Comparison of ENCODE assay signal across 15 cellular contexts in genomic region chr3:132486086-132486485, GRCh38.
A peak's percentile ranks its signal among the peaks of the same experiment; 100 is the strongest.
DNase-seq lines count a peak whose midpoint lies in the region; ATAC-seq and TF ChIP-seq lines count a peak whose summit lies in the region.
"Had no signal": no experiment of that assay in that cellular context is flagged by ENCODE, and none has a peak within 500 bp of the region (broad histone marks: within the 10 kb centered on the region; RNA-seq: fewer than 3 reads in every experiment).

No MANE protein-coding gene starts in this region.

- CTCF ChIA-PET in activated CD4-positive, alpha-beta T cell treated with anti-CD3 and anti-CD28 coated beads, Interleukin-2, amount 10 ng/mL, durations not matched to agents 7 days and 5 days (lab: Charles Lee) = no interaction called here

- H3K36me3 ChIP-seq in upper lobe of right lung = peaks cover 71% of the 10 kb centered on the region

- ATAC-seq in upper lobe of right lung = peak; percentile 52

- no peaks in the 10 kb centered on the region for H3K27me3 Mint-ChIP-seq in activated CD4-positive, alpha-beta T cell treated with anti-CD3 and anti-CD28 coated beads, Interleukin-2, amount 10 ng/mL, durations not matched to agents 7 days and 5 days

- intact Hi-C loops in upper lobe of right lung (cut with DNase I) = no loop called here

- peaks cover 18% of the 10 kb centered on the region for H3K36me3 Mint-ChIP-seq in activated CD4-positive, alpha-beta T cell treated with anti-CD3 and anti-CD28 coated beads, Interleukin-2, amount 10 ng/mL, durations not matched to agents 7 days and 5 days (ENCODE audit: low read depth)

- no peak for TF ChIP-seq CTCF in upper lobe of right lung (IDR thresholded peaks at IDR 0.05)

- no peaks in the 10 kb centered on the region for H3K9me3 ChIP-seq in upper lobe of right lung
- H3K9me3 ChIP-seq: Caco-2, transverse colon had no signal

- H3K27me3 ChIP-seq in upper lobe of right lung = no peaks in the 10 kb centered on the region
- H3K27me3 ChIP-seq: transverse colon had no signal

- DNase-seq in activated CD4-positive, alpha-beta T cell treated with anti-CD3 and anti-CD28 coated beads, Interleukin-2, amount 10 ng/mL, durations not matched to agents 7 days and 5 days = no peak
- DNase-seq in activated CD4-positive, alpha-beta T cell treated with anti-CD3 and anti-CD28 coated beads for 4 hours = no peak
- DNase-seq in OCI-M1 (lab: John Stamatoyannopoulos, UW) (peak; percentile 79), fibroblast of gingiva (ENCODE audit: low read depth) (peak; percentile 78), upper lobe of right lung (no peak), NCI-H1092 (lab: John Stamatoyannopoulos, UW) (no peak), NCI-H1105 treated with DMSO at 0.1 percent for 48 hours (lab: John Stamatoyannopoulos, UW) (no peak)
- no peak for DNase-seq in activated CD8-positive, alpha-beta memory T cell treated with anti-CD3 and anti-CD28 coated beads for 24 hours
- DNase-seq: Caco-2, cortex of kidney, hippocampal formation, left cardiac atrium, nucleus accumbens, transverse colon had no signal

- H3K4me1 ChIP-seq in upper lobe of right lung = no peaks in the 10 kb centered on the region
- H3K4me1 ChIP-seq: Caco-2 had no signal

- no peak overlapping the region for H3K4me3 Mint-ChIP-seq in activated CD4-positive, alpha-beta T cell treated with anti-CD3 and anti-CD28 coated beads, Interleukin-2, amount 10 ng/mL, durations not matched to agents 7 days and 5 days

- no peaks in the 10 kb centered on the region for H3K9me3 Mint-ChIP-seq in activated CD4-positive, alpha-beta T cell treated with anti-CD3 and anti-CD28 coated beads, Interleukin-2, amount 10 ng/mL, durations not matched to agents 7 days and 5 days

- H3K27ac Mint-ChIP-seq in activated CD4-positive, alpha-beta T cell treated with anti-CD3 and anti-CD28 coated beads, Interleukin-2, amount 10 ng/mL, durations not matched to agents 7 days and 5 days = peak overlapping the region; percentile 28

- H3K4me1 Mint-ChIP-seq in activated CD4-positive, alpha-beta T cell treated with anti-CD3 and anti-CD28 coated beads, Interleukin-2, amount 10 ng/mL, durations not matched to agents 7 days and 5 days = peaks cover 10% of the 10 kb centered on the region

- H3K27ac ChIP-seq in upper lobe of right lung = no peak overlapping the region
- H3K27ac ChIP-seq: skin epidermis, transverse colon had no signal

- H3K4me3 ChIP-seq in upper lobe of right lung = no peak overlapping the region
- H3K4me3 ChIP-seq: skin epidermis, transverse colon had no signal

- POLR2A ChIA-PET in activated CD4-positive, alpha-beta T cell treated with anti-CD3 and anti-CD28 coated beads, Interleukin-2, amount 10 ng/mL, durations not matched to agents 7 days and 5 days (lab: Charles Lee) = no interaction called here

Comparison
In these comparisons a context has a peak if more than half of its experiments do, and no peak if none do; other contexts are left out.
1. DNase-seq: peak in OCI-M1 (single experiment) and fibroblast of gingiva (single experiment); none in activated CD4-positive, alpha-beta T cell treated with anti-CD3 and anti-CD28 coated beads, Interleukin-2, amount 10 ng/mL, durations not matched to agents 7 days and 5 days (single experiment), activated CD4-positive, alpha-beta T cell treated with anti-CD3 and anti-CD28 coated beads for 4 hours (0 of 2), upper lobe of right lung (single experiment), NCI-H1092 (single experiment), activated CD8-positive, alpha-beta memory T cell treated with anti-CD3 and anti-CD28 coated beads for 24 hours (single experiment) and NCI-H1105 treated with DMSO at 0.1 percent for 48 hours (single experiment).